ENCODE assay signal across 31 cellular contexts in the genomic region with DNA sequence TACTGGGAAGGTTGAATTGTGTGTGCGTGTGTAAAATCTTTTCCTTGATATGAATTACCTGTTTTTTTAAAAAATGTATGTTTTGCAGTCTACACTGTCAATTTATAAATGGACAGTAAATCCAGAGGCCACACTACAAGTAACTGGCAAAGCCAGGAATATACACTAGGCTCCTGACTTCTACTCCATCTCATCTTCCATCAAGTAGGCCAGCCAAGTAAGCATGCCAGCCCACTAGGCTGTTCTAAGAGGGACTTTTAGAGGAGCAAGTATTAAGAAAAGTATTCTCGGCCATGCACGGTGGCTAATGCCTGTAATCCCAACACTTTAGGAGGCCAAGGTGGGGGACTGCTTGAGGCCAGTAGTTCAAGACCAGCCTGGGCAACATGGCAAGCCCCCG. TPM values are rescaled to one million over a fixed set of nuclear protein-coding genes. Genes with fewer than 3 reads are reported as not detected.
A peak's percentile ranks its signal among the peaks of the same experiment; 100 is the strongest.
DNase-seq lines count a peak whose midpoint lies in the region; ATAC-seq, FAIRE-seq and TF ChIP-seq lines count a peak whose summit lies in the region.
"Had no signal": no experiment of that assay in that cellular context is flagged by ENCODE, and none has a peak within 500 bp of the region (broad histone marks: within the 10 kb centered on the region; RNA-seq: fewer than 3 reads in every experiment).

No MANE protein-coding gene starts in this region.

- DNase-seq in K562 (ENCODE audit: extremely low read depth in 1 of 4, low spot score in 3 of 4): no peak
- peak; percentile 38 for DNase-seq in osteoblast (ENCODE audit: insufficient read length, low spot score, missing footprints)
- DNase-seq in ecto neural progenitor cell (ENCODE audit: low spot score): no peak
- DNase-seq: 8988T; ACHN; AML-193; BE2C; C1 segment of cervical spinal cord; Caco-2; Calu3; CD4-positive, alpha-beta memory T cell; CD4-positive, alpha-beta T cell; CD4-positive, CD25-positive, alpha-beta regulatory T cell; CD8-positive, alpha-beta memory T cell; CD8-positive, alpha-beta T cell; COR-L47; DMS 273 treated with DMSO at 0.1 percent for 48 hours; DMS153; DMS53; DMS79; DMS79 treated with DMSO at 0.1 percent for 48 hours; DND-41; EL had no signal

- peak; percentile 18; the same call in 2 of the 3 replicates for ATAC-seq in K562
- no peak for ATAC-seq in HG02870 (IDR thresholded peaks at IDR 0.05; ENCODE audit: unreplicated experiment)
- ATAC-seq: A549; CD8-positive, alpha-beta T cell had no signal

- TF ChIP-seq EP300 in K562 (IDR thresholded peaks at IDR 0.05; ENCODE audit: low read length): no peak

- intact Hi-C loops in K562 (cut with micrococcal nuclease): no loop called here

- TF ChIP-seq RAD21 in K562 (CRISPR knock-in tag; conservative IDR thresholded peaks at IDR 0.05 in 1 of 2, IDR thresholded peaks at IDR 0.05 in 1 of 2): no peak

- peaks cover 0 to 3% of the 10 kb centered on the region in 2 experiments; a peak in 1 of 5 replicates for H3K4me1 ChIP-seq in K562 (replicated peaks in 1 of 2; ENCODE audit: control insufficient read depth in 2 of 2, insufficient read depth in 2 of 2, low read length in 2 of 2)
- H3K4me1 ChIP-seq in osteoblast (ENCODE audit: insufficient read depth, low read length): no peaks in the 10 kb centered on the region
- H3K4me1 ChIP-seq: A549; BE2C; BLaER1; BLaER1 treated with 17β-estradiol and CSF1 and Interleukin-3, amounts not matched to agents 10 nM and 100 nM; Caco-2 had no signal

- H3K27ac ChIP-seq in K562 (ENCODE audit: extremely low read depth, low read depth, low read length) (no peak overlapping the region), osteoblast (ENCODE audit: low read depth, low read length) (no peak overlapping the region)
- H3K27ac ChIP-seq: 22Rv1; A549; BLaER1; BLaER1 treated with 17β-estradiol and CSF1 and Interleukin-3, amounts not matched to agents 10 nM and 100 nM; C4-2B had no signal

- no peaks in the 10 kb centered on the region for H3K9me1 ChIP-seq in K562 (ENCODE audit: control insufficient read depth, insufficient read depth, low read length)

- no peak for TF ChIP-seq CTCF in K562 (IDR thresholded peaks at IDR 0.05 in 2 of 3, conservative IDR thresholded peaks at IDR 0.05 in 1 of 3; ENCODE audit: insufficient read depth in 2 of 3, low read depth in 1 of 3, low read length in 3 of 3)
- no peak for TF ChIP-seq CTCF in osteoblast (IDR thresholded peaks at IDR 0.05; ENCODE audit: extremely low read depth, low read depth, low read length)

- H3K4me2 ChIP-seq in K562 (ENCODE audit: insufficient read depth, low read length) (no peak overlapping the region), osteoblast (ENCODE audit: insufficient read depth, low read length) (no peak overlapping the region)
- H3K4me2 ChIP-seq: A549; BLaER1; BLaER1 treated with 17β-estradiol and CSF1 and Interleukin-3, amounts not matched to agents 10 nM and 100 nM had no signal

- H3K9ac ChIP-seq in K562 (ENCODE audit: insufficient read depth in 1 of 2, low read depth in 2 of 2, low read length in 2 of 2): no peak overlapping the region
- H3K9ac ChIP-seq: BLaER1; BLaER1 treated with 17β-estradiol and CSF1 and Interleukin-3, amounts not matched to agents 10 nM and 100 nM had no signal

- H3K4me3 ChIP-seq in K562 (no peak overlapping the region), osteoblast (ENCODE audit: insufficient read depth, low read length) (no peak overlapping the region)
- H3K4me3 ChIP-seq: A549; BLaER1; BLaER1 treated with 17β-estradiol and CSF1 and Interleukin-3, amounts not matched to agents 10 nM and 100 nM had no signal

- WGBS in K562 (ENCODE audit: insufficient coverage, low coverage, missing lambda C conversion rate): 81% methylated on average over 4 of the region's 4 CpGs

- H3K79me2 ChIP-seq in K562 (ENCODE audit: control insufficient read depth, insufficient read depth, low read length) (no peaks in the 10 kb centered on the region), osteoblast (ENCODE audit: insufficient read depth, low read length) (no peaks in the 10 kb centered on the region)

- H3K36me3 ChIP-seq in K562 (ENCODE audit: control insufficient read depth, insufficient read depth, low read length): peaks cover 28% of the 10 kb centered on the region
- H3K36me3 ChIP-seq in osteoblast (ENCODE audit: insufficient read depth, low read length): peaks cover 11% of the 10 kb centered on the region
- H3K36me3 ChIP-seq: BE2C had no signal

- H3K27me3 ChIP-seq in K562 (ENCODE audit: control insufficient read depth in 2 of 2, insufficient read depth in 2 of 2, low read length in 2 of 2): no peaks in the 10 kb centered on the region
- no peaks in the 10 kb centered on the region for H3K27me3 ChIP-seq in osteoblast (ENCODE audit: insufficient read depth, low read length)
- H3K27me3 ChIP-seq: BE2C; BLaER1; BLaER1 treated with 17β-estradiol and CSF1 and Interleukin-3, amounts not matched to agents 10 nM and 100 nM had no signal

- TF ChIP-seq POLR2A in K562 (conservative IDR thresholded peaks at IDR 0.05): no peak

- POLR2A ChIA-PET in K562 (lab: Yijun Ruan, JAX): no interaction called here

- BruUV-seq in K562 (replicated peaks; lab: Mats Ljungman, UMichigan): no TSS peak

- CTCF ChIA-PET in K562 (lab: Yijun Ruan, JAX; ENCODE audit: low intra/inter-chr PET ratio): no interaction called here

- H3K9me3 ChIP-seq in K562 (replicated peaks; ENCODE audit: control insufficient read depth, insufficient read depth, low read depth, low read length) (no peaks in the 10 kb centered on the region), osteoblast (ENCODE audit: low read depth, low read length) (no peaks in the 10 kb centered on the region)
- H3K9me3 ChIP-seq: A549; BE2C; BLaER1; BLaER1 treated with 17β-estradiol and CSF1 and Interleukin-3, amounts not matched to agents 10 nM and 100 nM; Caco-2 had no signal

- H2AFZ ChIP-seq in K562 (ENCODE audit: low read depth, low read length) (no peak overlapping the region), osteoblast (ENCODE audit: low read length) (no peak overlapping the region)

- FAIRE-seq in K562 (lab: Jason Lieb, UNC): no peak
- FAIRE-seq: A204.1, A549, D721Med had no signal

- in situ Hi-C loops in K562 (cut with MboI): no loop called here

- H4K20me1 ChIP-seq in K562 (replicated peaks; ENCODE audit: control insufficient read depth, insufficient read depth, low read length): no peaks in the 10 kb centered on the region
- H4K20me1 ChIP-seq in osteoblast (ENCODE audit: insufficient read depth, low read length): no peaks in the 10 kb centered on the region
- H4K20me1 ChIP-seq: BLaER1; BLaER1 treated with 17β-estradiol and CSF1 and Interleukin-3, amounts not matched to agents 10 nM and 100 nM had no signal

TF ChIP-seq in K562, 482 proteins besides CTCF, POLR2A, EP300 and RAD21:
- TF ChIP-seq PRMT5 (CRISPR knock-in tag; IDR thresholded peaks at IDR 0.05) (no peak), SETDB1 (IDR thresholded peaks at IDR 0.05; ENCODE audit: low read length) (no peak), ZNF780A (CRISPR knock-in tag; IDR thresholded peaks at IDR 0.05) (no peak), TRIM24 (IDR thresholded peaks at IDR 0.05) (no peak), YBX1 (IDR thresholded peaks at IDR 0.05) (no peak), HNRNPK (IDR thresholded peaks at IDR 0.05; ENCODE audit: low read depth, low read length, poor library complexity, severe bottlenecking) (no peak), ZZZ3 (IDR thresholded peaks at IDR 0.05) (no peak)

RNA-seq across cellular contexts. Expression of a gene that starts 13.0 kb away (rescaled TPM):
- 22.7 and 40.0 TPM in 2 replicates for total RNA-seq in K562 (2011; cell fraction: chromatin; rRNA removed; ENCODE audit: low replicate concordance)
- 11.0 and 14.9 TPM in 2 replicates for total RNA-seq in K562 (2011; cell fraction: nucleolus; rRNA removed)
- total RNA-seq in K562 (2011; cell fraction: nucleoplasm; rRNA removed): 23.9 and 25.0 TPM in 2 replicates
- total RNA-seq in K562 (2014; rRNA removed) (10.2 TPM in 2 replicates), K562 (2014; rRNA removed; fragmentation: Illumina TruSeq; extraction: Trizol) (17.0 and 17.2 TPM in 2 replicates), K562 (2015; rRNA removed; fragmentation: Illumina TruSeq; extraction: Trizol) (15.6 and 17.8 TPM in 2 replicates), K562 (2021) (9.9 and 10.8 TPM in 2 replicates), osteoblast (11.2 and 12.7 TPM in 2 replicates)
- polyA plus RNA-seq in K562 (2011; rRNA removed) (20.0 and 22.5 TPM in 2 replicates), K562 (2014; fragmentation: Illumina TruSeq; extraction: Trizol) (16.7 and 23.4 TPM in 2 replicates), K562 (2014; fragmentation: Nextera tagmentation; extraction: Ambion mirVana) (10 to 100 TPM in 1 of 2 experiments, 1 to 10 TPM in 1; 8.0 to 10.4 TPM), K562 (2014; rRNA removed) (15.7 and 17.8 TPM in 2 replicates)
- polyA plus RNA-seq in K562 (2011; cell fraction: cytosol; rRNA removed): 5.7 and 10.8 TPM in 2 replicates
- 34.4 and 43.2 TPM in 2 replicates for polyA plus RNA-seq in K562 (2011; cell fraction: nucleus; rRNA removed)
- 11.6 and 21.5 TPM in 2 replicates for polyA plus RNA-seq in K562 (2012)
- polyA minus RNA-seq in K562 (2011; rRNA and poly(A)+ RNA removed): 19.2 and 22.6 TPM in 2 replicates
- polyA minus RNA-seq in K562 (2011; cell fraction: cytosol; rRNA and poly(A)+ RNA removed): 5.2 and 6.3 TPM in 2 replicates
- 25.7 and 37.0 TPM in 2 replicates for polyA minus RNA-seq in K562 (2011; cell fraction: nucleus; rRNA and poly(A)+ RNA removed)
